7 cellular contexts compared by ENCODE assay signal in the genomic region with DNA sequence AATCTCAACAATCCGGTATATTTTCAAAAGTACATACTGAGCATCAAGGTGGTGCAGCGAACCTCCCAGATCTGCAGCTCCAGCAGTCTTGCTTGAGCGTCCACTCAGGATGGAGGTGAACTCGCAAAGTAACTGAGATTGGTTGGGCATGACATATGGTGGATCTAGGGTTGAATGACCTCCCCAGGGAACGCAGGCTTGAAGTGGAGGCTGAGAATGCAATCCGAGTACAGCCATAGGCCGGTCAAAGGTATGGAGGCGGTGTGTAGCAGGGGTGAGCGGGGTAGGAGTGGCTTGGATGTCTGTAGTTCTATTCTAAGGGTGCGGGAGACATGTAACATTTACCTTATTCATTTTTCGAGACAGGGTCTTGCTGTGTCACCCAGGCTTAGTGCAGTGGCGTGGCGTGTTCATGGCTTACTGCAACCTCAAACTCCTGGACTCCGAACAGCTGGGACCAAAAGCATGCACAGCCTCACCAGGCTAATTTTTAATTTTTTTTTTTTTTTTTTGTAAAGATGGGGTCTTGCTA. TPM values are rescaled to one million over a fixed set of nuclear protein-coding genes. Genes with fewer than 3 reads are reported as not detected.
DNase-seq lines count a peak whose midpoint lies in the region; FAIRE-seq and TF ChIP-seq lines count a peak whose summit lies in the region.

No MANE protein-coding gene starts in this region.

- peak overlapping the region; percentile 83 for H3K9ac ChIP-seq in GM23248

- H3F3A ChIP-seq in GM23248 (ENCODE audit: insufficient read depth), result peaks cover 30% of the 10 kb centered on the region; the same call in 1 of the 2 replicates

- peaks cover 31% of the 10 kb centered on the region for H3K4me1 Mint-ChIP-seq in T-helper 2 cell treated with Interferon-gamma antibody and Interleukin-4, amounts not matched to agents 5 μg/mL and 100 μg/mL, for 36 hours (ENCODE audit: low read depth)

- DNase-seq in GM23248 (peak; percentile 88), NAMALWA (ENCODE audit: low spot score) (peak; percentile 96), epidermal melanocyte (ENCODE audit: insufficient read length, low spot score) (peak; percentile 42), uterus (no peak)
- DNase-seq in T-helper 2 cell treated with Interferon-gamma antibody and Interleukin-4, amounts not matched to agents 5 μg/mL and 100 μg/mL, for 36 hours (ENCODE audit: low spot score), result peak; percentile 27

- H3K4me3 ChIP-seq in GM23248 (peak overlapping the region; percentile 83), mononuclear cell (ENCODE audit: low read length) (peak overlapping the region; percentile 78), uterus (peak overlapping the region; percentile 63 to 96)

- intact Hi-C loops in uterus (cut with DNase I; ENCODE audit: low total_unique reads), result no loop called here

- peak overlapping the region; percentile 93 for H3K4me3 Mint-ChIP-seq in T-helper 2 cell treated with Interferon-gamma antibody and Interleukin-4, amounts not matched to agents 5 μg/mL and 100 μg/mL, for 36 hours

- no peaks in the 10 kb centered on the region for H3K9me3 Mint-ChIP-seq in T-helper 2 cell treated with Interferon-gamma antibody and Interleukin-4, amounts not matched to agents 5 μg/mL and 100 μg/mL, for 36 hours

- WGBS in GM23248 (ENCODE audit: low coverage in 1 of 2, low lambda C conversion rate in 2 of 2, missing lambda C conversion rate in 2 of 2), 2 experiments, result 9% methylated on average over 14 of the region's 14 CpGs

- no peaks in the 10 kb centered on the region for H4K20me1 ChIP-seq in GM23248 (ENCODE audit: insufficient read depth)

- H3K9me3 ChIP-seq in GM23248 (ENCODE audit: low read depth) (no peaks in the 10 kb centered on the region), mononuclear cell (ENCODE audit: low read depth, low read length) (no peaks in the 10 kb centered on the region), uterus (no peaks in the 10 kb centered on the region)

- no peaks in the 10 kb centered on the region for H3K27me3 Mint-ChIP-seq in T-helper 2 cell treated with Interferon-gamma antibody and Interleukin-4, amounts not matched to agents 5 μg/mL and 100 μg/mL, for 36 hours (ENCODE audit: low read depth)

- FAIRE-seq in G401.6 (lab: Jason Lieb, UNC), result peak; percentile 34

- no peak for TF ChIP-seq POLR2A in uterus (IDR thresholded peaks at IDR 0.05)

- H3K36me3 ChIP-seq in GM23248 (ENCODE audit: low read depth) (0 out of 2 replicates have a peak, but pooled peaks cover 10% of the 10 kb centered on the region), uterus (no peaks in the 10 kb centered on the region)

- in situ Hi-C loops in GM23248 (cut with MboI), result no loop called here

- H3K4me2 ChIP-seq in GM23248 (ENCODE audit: unreplicated experiment), result peak overlapping the region; percentile 77

- H3K36me3 Mint-ChIP-seq in T-helper 2 cell treated with Interferon-gamma antibody and Interleukin-4, amounts not matched to agents 5 μg/mL and 100 μg/mL, for 36 hours (ENCODE audit: low read depth), result peaks cover 38% of the 10 kb centered on the region

- H2AFZ ChIP-seq in GM23248, result peak overlapping the region; percentile 88

- H3K27me3 ChIP-seq in GM23248 (replicated peaks; ENCODE audit: insufficient read depth) (no peaks in the 10 kb centered on the region), mononuclear cell (ENCODE audit: insufficient read depth, low read length) (no peaks in the 10 kb centered on the region), uterus (no peaks in the 10 kb centered on the region)

- H3K9me2 ChIP-seq in GM23248 (ENCODE audit: insufficient read depth), result no peaks in the 10 kb centered on the region

- peaks cover 37% of the 10 kb centered on the region for H3K79me2 ChIP-seq in GM23248 (ENCODE audit: insufficient read depth)

- peak overlapping the region; percentile 93 for H3K27ac Mint-ChIP-seq in T-helper 2 cell treated with Interferon-gamma antibody and Interleukin-4, amounts not matched to agents 5 μg/mL and 100 μg/mL, for 36 hours

- TF ChIP-seq CTCF in uterus (IDR thresholded peaks at IDR 0.05), result no peak

- peak overlapping the region; percentile 70 for H3K27ac ChIP-seq in GM23248
- peak overlapping the region; percentile 91 to 94 for H3K27ac ChIP-seq in uterus

- peaks cover 3% of the 10 kb centered on the region; the same call in 1 of the 2 replicates for H3K4me1 ChIP-seq in GM23248 (ENCODE audit: insufficient read depth)
- H3K4me1 ChIP-seq in mononuclear cell (ENCODE audit: insufficient read depth, low read length), result peaks cover 28% of the 10 kb centered on the region
- no peaks in the 10 kb centered on the region for H3K4me1 ChIP-seq in uterus

RNA-seq across cellular contexts. Expression of a gene that starts 0.6 kb away (rescaled TPM):
- 14.4 and 15.0 TPM in 2 replicates for total RNA-seq in GM23248 (2014; rRNA removed; shearing (Covaris generic))
- 21.3 and 22.8 TPM in 2 replicates for polyA plus RNA-seq in GM23248 (2016; fragmentation: Nextera tagmentation; extraction: Ambion mirVana)
- total RNA-seq in mononuclear cell, result 14.4 TPM
- total RNA-seq in uterus, result 100 to 1,000 TPM in 1 of 4 donors, 10 to 100 TPM in 3; 38.4 to 112 (median 47.8) TPM

RNA-seq across cellular contexts. Expression of a gene that starts 15.8 kb away (rescaled TPM):
- 27.3 and 37.6 TPM in 2 replicates for total RNA-seq in GM23248 (2014; rRNA removed; shearing (Covaris generic))
- polyA plus RNA-seq in GM23248 (2016; fragmentation: Nextera tagmentation; extraction: Ambion mirVana), result 80.8 and 81.9 TPM in 2 replicates
- total RNA-seq in mononuclear cell, result 10.0 TPM
- 10 to 100 TPM in 3 of 4 donors, 1 to 10 TPM in 1; 5.0 to 20.4 (median 12.3) TPM for total RNA-seq in uterus

RNA-seq across cellular contexts. Expression of a gene that starts 16.6 kb away (rescaled TPM):
- total RNA-seq in GM23248 (2014; rRNA removed; shearing (Covaris generic)), result 18.6 and 24.2 TPM in 2 replicates
- 2.1 and 2.7 TPM in 2 replicates for polyA plus RNA-seq in GM23248 (2016; fragmentation: Nextera tagmentation; extraction: Ambion mirVana)
- total RNA-seq in mononuclear cell (11.0 TPM), uterus (10 to 100 TPM in 2 of 4 donors, 1 to 10 TPM in 1, under 1 TPM in 1; 0.29 to 32.1 (median 11.7) TPM)

RNA-seq across cellular contexts. Expression of a gene that starts 30.9 kb away (rescaled TPM):
- 55.2 and 61.2 TPM in 2 replicates for total RNA-seq in GM23248 (2014; rRNA removed; shearing (Covaris generic))
- 113 and 117 TPM in 2 replicates for polyA plus RNA-seq in GM23248 (2016; fragmentation: Nextera tagmentation; extraction: Ambion mirVana)
- total RNA-seq in mononuclear cell, result 64.6 TPM
- total RNA-seq in uterus, result 10 to 100 TPM; 30.5 to 55.0 (median 45.7) TPM

RNA-seq across cellular contexts. Expression of a gene that starts 31.6 kb away (rescaled TPM):
- 9.5 TPM in 2 replicates for total RNA-seq in GM23248 (2014; rRNA removed; shearing (Covaris generic))
- polyA plus RNA-seq in GM23248 (2016; fragmentation: Nextera tagmentation; extraction: Ambion mirVana), result 10.1 and 10.6 TPM in 2 replicates
- total RNA-seq in mononuclear cell (0.42 TPM), uterus (10 to 100 TPM in 1 of 4 donors, not detected in 3; 11.7 TPM)

Comparison
In these comparisons a context has a peak if more than half of its experiments do, and no peak if none do; other contexts are left out.
1. DNase-seq: peak in GM23248 (single experiment), NAMALWA (single experiment), T-helper 2 cell treated with Interferon-gamma antibody and Interleukin-4, amounts not matched to agents 5 μg/mL and 100 μg/mL, for 36 hours (single experiment) and epidermal melanocyte (single experiment); none in uterus (0 of 2).
2. Peak in every context shown above with its lines, with median percentiles within 50 percentile points of each other: H3K4me3 ChIP-seq.